23 cellular contexts compared by ENCODE assay signal in genomic region chr2:124180635-124181034, GRCh38.
"Had no signal": no experiment of that assay in that cellular context is flagged by ENCODE, and none has a peak within 500 bp of the region (broad histone marks: within the 10 kb centered on the region; RNA-seq: fewer than 3 reads in every experiment).

No MANE protein-coding gene starts in this region.

- H3K4me3 ChIP-seq: coronary artery, dorsolateral prefrontal cortex, esophagus muscularis mucosa, hepatocyte, lower lobe of right lung, prostate gland, right atrium auricular region, smooth muscle cell, stomach, tibial artery had no signal

- DNase-seq: dorsolateral prefrontal cortex; effector CD4-positive, alpha-beta T cell; foreskin melanocyte; left colon; left ventricle myocardium superior; lower lobe of right lung; naive thymus-derived CD8-positive, alpha-beta T cell; nephron progenitor cell; nucleus accumbens; stimulated activated CD4-positive, alpha-beta T cell treated with anti-CD3 and anti-CD28 coated beads, Interleukin-12 subunit alpha, Interleukin-12 subunit beta, amount 100 ng/mL, for 4 hours; stimulated activated CD4-positive, alpha-beta T cell treated with anti-CD3 and anti-CD28 coated beads, Interleukin-1b, Interleukin-23, amount 100 ng/mL, for 48 hours; stimulated activated CD4-positive, alpha-beta T cell treated with anti-CD3 and anti-CD28 coated beads, Interleukin-4, amount 100 ng/mL, for 1 hour; stimulated activated CD8-positive, alpha-beta memory T cell treated with anti-CD3 and anti-CD28 coated beads, Interleukin-4, amount 100 ng/mL, for 48 hours; stimulated activated naive CD4-positive, alpha-beta T cell; stomach; tibial artery had no signal

- H3K36me3 ChIP-seq: esophagus muscularis mucosa, lower lobe of right lung, prostate gland, right atrium auricular region, stomach, tibial artery had no signal

- ATAC-seq: left colon; left ventricle myocardium superior; lower lobe of right lung; naive thymus-derived CD8-positive, alpha-beta T cell; sciatic nerve had no signal

- H3K27me3 ChIP-seq: dorsolateral prefrontal cortex, esophagus muscularis mucosa, hepatocyte, right atrium auricular region, stomach, tibial artery had no signal

- H3K9me3 ChIP-seq: esophagus muscularis mucosa, lower lobe of right lung, prostate gland, right atrium auricular region, stomach, tibial artery had no signal

- H3K4me1 ChIP-seq: esophagus muscularis mucosa, lower lobe of right lung, prostate gland, right atrium auricular region, stomach, tibial artery had no signal

- H3K79me2 ChIP-seq: hepatocyte had no signal

- H2AFZ ChIP-seq: hepatocyte had no signal

- H3K27ac ChIP-seq: coronary artery, dorsolateral prefrontal cortex, esophagus muscularis mucosa, hepatocyte, lower lobe of right lung, prostate gland, right atrium auricular region, stomach, tibial artery had no signal

- H3K4me2 ChIP-seq: hepatocyte, smooth muscle cell had no signal
